23 cellular contexts compared by ENCODE assay signal in the genomic region with DNA sequence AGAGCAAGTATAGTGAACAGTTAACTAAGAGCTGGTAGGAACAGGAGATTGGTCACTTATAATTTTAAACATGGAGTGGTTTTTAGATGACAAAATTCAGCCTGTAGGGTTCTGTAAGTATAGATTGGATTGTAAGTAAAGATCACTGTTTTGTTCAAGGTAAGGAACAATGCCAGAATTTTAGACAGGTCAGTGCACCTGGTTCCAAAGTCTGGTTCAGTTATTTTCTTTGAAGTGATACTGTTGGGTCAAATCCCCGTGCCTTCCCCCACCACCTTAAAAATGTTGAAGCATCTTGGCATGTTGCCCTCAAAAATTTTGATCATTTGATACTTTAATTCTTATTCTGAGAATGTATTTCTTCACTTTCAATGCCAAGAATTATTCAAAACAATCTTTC. TPM values are rescaled to one million over a fixed set of nuclear protein-coding genes. Genes with fewer than 3 reads are reported as not detected.
DNase-seq lines count a peak whose midpoint lies in the region; ATAC-seq, FAIRE-seq and TF ChIP-seq lines count a peak whose summit lies in the region.
"Had no signal": no experiment of that assay in that cellular context is flagged by ENCODE, and none has a peak within 500 bp of the region (broad histone marks: within the 10 kb centered on the region; RNA-seq: fewer than 3 reads in every experiment).

No MANE protein-coding gene starts in this region.

- DNase-seq in stimulated activated naive CD8-positive, alpha-beta T cell treated with anti-CD3 and anti-CD28 coated beads, Interleukin-15, Interleukin-2, amounts not matched to agents 100 U/mL and 50 U/mL, for 24 hours, result no peak
- DNase-seq in activated B cell treated with CpG ODN at 0.5 μM for 24 hours (no peak), mesothelial cell of epicardium (ENCODE audit: low spot score in 2 of 2, unreplicated experiment in 2 of 2) (no peak), GM19239 (ENCODE audit: insufficient read length, low spot score) (no peak), NCI-H1092 treated with DMSO at 0.1 percent for 48 hours (lab: John Stamatoyannopoulos, UW) (no peak), CD14-positive monocyte (ENCODE audit: low spot score) (no peak), middle frontal gyrus (ENCODE audit: extremely low spot score, low spot score) (no peak)
- DNase-seq: activated CD4-positive, alpha-beta T cell treated with anti-CD3 and anti-CD28 coated beads for 48 hours; activated T-cell treated with anti-CD3 and anti-CD28 coated beads, Interleukin-2, amount 50 U/mL, for 48 hours; amygdala; cerebellar nuclear complex; DMS153; effector memory CD8-positive, alpha-beta T cell; IMR-90; NCI-H187 treated with DMSO at 0.1 percent for 48 hours; NCI-H446; ovary; stimulated activated CD4-positive, alpha-beta T cell treated with anti-CD3 and anti-CD28 coated beads, Interleukin-4, amount 100 ng/mL, for 4 hours; stimulated activated CD8-positive, alpha-beta memory T cell treated with anti-CD3 and anti-CD28 coated beads, Interleukin-4, amount 100 ng/mL, for 48 hours; T1000 had no signal

- no peak for TF ChIP-seq CTCF in activated B cell treated with CpG ODN at 0.5 μM for 24 hours (IDR thresholded peaks at IDR 0.05)
- TF ChIP-seq CTCF in mesothelial cell of epicardium (IDR thresholded peaks at IDR 0.05; ENCODE audit: unreplicated experiment), result no peak
- TF ChIP-seq CTCF in CD14-positive monocyte (IDR thresholded peaks at IDR 0.05), result no peak

- no peak for FAIRE-seq in GM19239 (lab: Jason Lieb, UNC)
- FAIRE-seq: H1, keratinocyte had no signal

- no peaks in the 10 kb centered on the region for H3K9me3 Mint-ChIP-seq in stimulated activated naive CD8-positive, alpha-beta T cell treated with anti-CD3 and anti-CD28 coated beads, Interleukin-15, Interleukin-2, amounts not matched to agents 100 ng/mL and 50 ng/mL, for 24 hours
- H3K9me3 Mint-ChIP-seq in activated B cell treated with CpG ODN at 0.5 μM for 24 hours, result no peaks in the 10 kb centered on the region
- no peaks in the 10 kb centered on the region for H3K9me3 Mint-ChIP-seq in mesothelial cell of epicardium
- H3K9me3 Mint-ChIP-seq in CD14-positive monocyte, result no peaks in the 10 kb centered on the region
- H3K9me3 Mint-ChIP-seq: effector memory CD8-positive, alpha-beta T cell had no signal

- POLR2A ChIA-PET in activated B cell treated with CpG ODN at 0.5 μM for 24 hours (lab: Charles Lee), result interaction anchor here (1.6 kb wide), 1 partner anchor 12 kb away, joined by 5 read pairs; the partner anchor contains the start of gene RAD23B

- no peaks in the 10 kb centered on the region for H3K27me3 Mint-ChIP-seq in stimulated activated naive CD8-positive, alpha-beta T cell treated with anti-CD3 and anti-CD28 coated beads, Interleukin-15, Interleukin-2, amounts not matched to agents 100 ng/mL and 50 ng/mL, for 24 hours
- H3K27me3 Mint-ChIP-seq in activated B cell treated with CpG ODN at 0.5 μM for 24 hours (no peaks in the 10 kb centered on the region), mesothelial cell of epicardium (ENCODE audit: low read depth) (no peaks in the 10 kb centered on the region), CD14-positive monocyte (ENCODE audit: low read depth in 3 of 3) (peaks cover 0 to 1% (median 0%) of the 10 kb centered on the region in 3 donors)
- H3K27me3 Mint-ChIP-seq: effector memory CD8-positive, alpha-beta T cell had no signal

- ATAC-seq in stimulated activated naive CD8-positive, alpha-beta T cell treated with anti-CD3 and anti-CD28 coated beads, Interleukin-15, Interleukin-2, amounts not matched to agents 100 U/mL and 50 U/mL, for 24 hours, result no peak
- ATAC-seq in activated B cell treated with CpG ODN at 0.5 μM for 24 hours (ENCODE audit: low read depth), result no peak
- ATAC-seq: effector memory CD8-positive, alpha-beta T cell had no signal

- H3K36me3 Mint-ChIP-seq in stimulated activated naive CD8-positive, alpha-beta T cell treated with anti-CD3 and anti-CD28 coated beads, Interleukin-15, Interleukin-2, amounts not matched to agents 100 ng/mL and 50 ng/mL, for 24 hours (ENCODE audit: low read depth), result peaks cover 18% of the 10 kb centered on the region
- peaks cover 5% of the 10 kb centered on the region for H3K36me3 Mint-ChIP-seq in activated B cell treated with CpG ODN at 0.5 μM for 24 hours (ENCODE audit: low read depth)
- no peaks in the 10 kb centered on the region for H3K36me3 Mint-ChIP-seq in mesothelial cell of epicardium
- H3K36me3 Mint-ChIP-seq in CD14-positive monocyte, result peaks cover 6% of the 10 kb centered on the region in 2 donors

- intact Hi-C loops in activated B cell treated with CpG ODN at 0.5 μM for 24 hours (cut with micrococcal nuclease), result loop anchor here (1.0 to 2.0 kb wide), 3 partner anchors 7 to 21 kb away; no protein-coding TSS in a partner anchor
- intact Hi-C loops in CD14-positive monocyte (cut with micrococcal nuclease), result no loop called here

- CTCF ChIA-PET in activated B cell treated with CpG ODN at 0.5 μM for 24 hours (lab: Charles Lee), result no interaction called here

- H3K4me1 Mint-ChIP-seq in stimulated activated naive CD8-positive, alpha-beta T cell treated with anti-CD3 and anti-CD28 coated beads, Interleukin-15, Interleukin-2, amounts not matched to agents 100 ng/mL and 50 ng/mL, for 24 hours (ENCODE audit: low read depth), result peaks cover 73% of the 10 kb centered on the region
- peaks cover 61% of the 10 kb centered on the region for H3K4me1 Mint-ChIP-seq in activated B cell treated with CpG ODN at 0.5 μM for 24 hours
- peaks cover 28% of the 10 kb centered on the region for H3K4me1 Mint-ChIP-seq in mesothelial cell of epicardium
- peaks cover 33% of the 10 kb centered on the region for H3K4me1 Mint-ChIP-seq in CD14-positive monocyte

- H3K27ac Mint-ChIP-seq in stimulated activated naive CD8-positive, alpha-beta T cell treated with anti-CD3 and anti-CD28 coated beads, Interleukin-15, Interleukin-2, amounts not matched to agents 100 ng/mL and 50 ng/mL, for 24 hours, result peak overlapping the region; percentile 17
- H3K27ac Mint-ChIP-seq in activated B cell treated with CpG ODN at 0.5 μM for 24 hours, result peak overlapping the region; percentile 13
- peak overlapping the region; percentile 54 for H3K27ac Mint-ChIP-seq in mesothelial cell of epicardium
- peak overlapping the region in 2 of 7 donors; percentile 38 to 58 for H3K27ac Mint-ChIP-seq in CD14-positive monocyte

- H3K4me3 Mint-ChIP-seq in stimulated activated naive CD8-positive, alpha-beta T cell treated with anti-CD3 and anti-CD28 coated beads, Interleukin-15, Interleukin-2, amounts not matched to agents 100 ng/mL and 50 ng/mL, for 24 hours, result no peak overlapping the region
- H3K4me3 Mint-ChIP-seq in activated B cell treated with CpG ODN at 0.5 μM for 24 hours, result no peak overlapping the region
- H3K4me3 Mint-ChIP-seq in mesothelial cell of epicardium, result no peak overlapping the region
- no peak overlapping the region for H3K4me3 Mint-ChIP-seq in CD14-positive monocyte

RNA-seq across cellular contexts. Expression of gene RAD23B, which starts 12.9 kb away (rescaled TPM):
- total RNA-seq in activated B cell treated with CpG ODN at 0.5 μM for 24 hours, result 75.3 and 82.6 TPM in 2 replicates
- total RNA-seq in mesothelial cell of epicardium, result 97.5 to 105 TPM (median 101 TPM) in 3 replicates
- polyA plus RNA-seq in CD14-positive monocyte, result 10 to 100 TPM; 21.6 to 24.7 TPM
